In the genomic region with DNA sequence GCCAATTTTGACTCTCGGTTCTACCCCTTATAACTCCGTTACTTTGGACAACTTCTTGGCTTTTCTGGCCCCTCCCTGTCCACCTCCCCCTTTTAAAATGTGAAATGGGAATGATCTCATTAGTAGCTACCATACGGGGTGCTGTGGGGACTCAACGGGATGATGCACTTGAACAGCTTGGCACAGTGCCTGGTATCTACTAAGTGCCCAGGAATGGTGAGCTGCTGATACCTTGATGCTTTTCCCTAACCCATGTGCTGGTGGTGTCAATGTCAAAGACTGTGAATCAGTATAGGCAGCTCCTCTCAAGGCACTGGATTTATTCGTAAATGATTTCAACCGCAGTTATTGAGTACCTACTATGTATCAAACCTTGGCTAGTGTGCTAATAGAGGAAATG, we compare ENCODE assay signal across 18 cellular contexts.
DNase-seq lines count a peak whose midpoint lies in the region; ATAC-seq and TF ChIP-seq lines count a peak whose summit lies in the region.
"Had no signal": no experiment of that assay in that cellular context is flagged by ENCODE, and none has a peak within 500 bp of the region (broad histone marks: within the 10 kb centered on the region; RNA-seq: fewer than 3 reads in every experiment).

No MANE protein-coding gene starts in this region.

- ATAC-seq in foreskin keratinocyte (peak; percentile 85), GM19455 (IDR thresholded peaks at IDR 0.05; ENCODE audit: unreplicated experiment) (no peak), HG02970 (IDR thresholded peaks at IDR 0.05; ENCODE audit: low FRiP score, unreplicated experiment) (no peak)
- ATAC-seq: activated T-cell treated with anti-CD3 and anti-CD28 coated beads, Interleukin-2, amount 50 U/mL, for 4 hours; heart right ventricle; left colon; naive thymus-derived CD4-positive, alpha-beta T cell had no signal

- no peaks in the 10 kb centered on the region for H3K4me1 ChIP-seq in foreskin keratinocyte
- H3K4me1 ChIP-seq: heart right ventricle, testis had no signal

- no peaks in the 10 kb centered on the region for H3K27me3 ChIP-seq in foreskin keratinocyte
- H3K27me3 ChIP-seq: heart right ventricle, testis had no signal

- TF ChIP-seq CTCF in foreskin keratinocyte (conservative IDR thresholded peaks at IDR 0.05), result no peak

- CTCF ChIA-PET in HEK293T (lab: Yijun Ruan, JAX), result interaction anchor here (0.9 kb wide), 1 partner anchor 205 kb away, joined by 3 read pairs; no protein-coding TSS in a partner anchor

- DNase-seq in DMS79 (lab: John Stamatoyannopoulos, UW) (peak; percentile 11), HPDE6-E6E7 (ENCODE audit: extremely low spot score) (peak; percentile 20), NCI-H446 treated with DMSO at 0.1 percent for 48 hours (lab: John Stamatoyannopoulos, UW) (peak; percentile 28), foreskin keratinocyte (peak; percentile 63 to 88), HEK293T (ENCODE audit: extremely low spot score) (no peak), AML-193 (lab: John Stamatoyannopoulos, UW) (no peak)
- DNase-seq: activated CD4-positive, alpha-beta T cell treated with anti-CD3 and anti-CD28 coated beads, Interleukin-2, amount 50 U/mL, for 1 hour; activated T-cell treated with anti-CD3 and anti-CD28 coated beads, Interleukin-2, amount 50 U/mL, for 4 hours; GF-D8; heart right ventricle; left colon; naive thymus-derived CD4-positive, alpha-beta T cell; NCI-H1417; SHP77 treated with DMSO at 0.1 percent for 48 hours; testis had no signal

- no peak overlapping the region for H3K27ac ChIP-seq in foreskin keratinocyte
- H3K27ac ChIP-seq: C4-2B, heart right ventricle, testis had no signal

- POLR2A ChIA-PET in HEK293T (lab: Yijun Ruan, JAX), result no interaction called here

TF ChIP-seq in HEK293T, 16 proteins besides CTCF, POLR2A, EP300 and RAD21:
- TF ChIP-seq L3MBTL2 (conservative IDR thresholded peaks at IDR 0.05) (no peak), ELF4 (IDR thresholded peaks at IDR 0.05) (no peak), ARNT (IDR thresholded peaks at IDR 0.05) (no peak), TARDBP (IDR thresholded peaks at IDR 0.05) (no peak), LEF1 (IDR thresholded peaks at IDR 0.05; ENCODE audit: borderline replicate concordance) (no peak), SUZ12 (IDR thresholded peaks at IDR 0.05) (no peak), FOXK2 (IDR thresholded peaks at IDR 0.05) (no peak), NFRKB (IDR thresholded peaks at IDR 0.05) (no peak), FOXA1 (IDR thresholded peaks at IDR 0.05) (no peak)

Comparison
In these comparisons a context has a peak if more than half of its experiments do, and no peak if none do; other contexts are left out.
1. DNase-seq: peak in DMS79 (single experiment), HPDE6-E6E7 (single experiment), NCI-H446 treated with DMSO at 0.1 percent for 48 hours (single experiment) and foreskin keratinocyte (2 of 2); none in HEK293T (single experiment) and AML-193 (0 of 2).